Comparison of ENCODE assay signal across 18 cellular contexts in the genomic region with DNA sequence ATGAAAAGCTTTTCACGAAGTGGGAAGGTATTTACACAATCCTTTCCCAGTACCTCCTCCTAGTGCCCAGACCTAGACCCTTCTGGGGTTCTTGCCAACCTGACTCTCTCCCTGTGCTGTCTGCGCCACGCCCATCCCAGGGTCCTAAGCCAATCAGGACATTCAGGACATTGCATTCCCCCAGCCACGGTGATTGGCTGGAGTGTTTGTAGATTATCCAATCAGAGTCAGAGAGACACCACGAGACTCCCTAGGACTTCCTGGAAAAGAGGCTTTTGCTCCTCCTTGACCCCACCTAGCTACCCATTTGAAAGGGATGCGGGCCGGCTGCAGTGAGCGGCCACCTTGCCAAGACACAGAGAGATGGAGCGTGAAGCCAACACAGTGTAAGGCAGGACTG. TPM values are rescaled to one million over a fixed set of nuclear protein-coding genes. Genes with fewer than 3 reads are reported as not detected.
A peak's percentile ranks its signal among the peaks of the same experiment; 100 is the strongest.
DNase-seq lines count a peak whose midpoint lies in the region; ATAC-seq, FAIRE-seq and TF ChIP-seq lines count a peak whose summit lies in the region.
"Had no signal": no experiment of that assay in that cellular context is flagged by ENCODE, and none has a peak within 500 bp of the region (broad histone marks: within the 10 kb centered on the region; RNA-seq: fewer than 3 reads in every experiment).

No MANE protein-coding gene starts in this region.

- POLR2A ChIA-PET in HepG2 (lab: Yijun Ruan, JAX): no interaction called here

- H3K9me3 ChIP-seq in DND-41 (ENCODE audit: insufficient read depth, low read length, severe bottlenecking) (no peaks in the 10 kb centered on the region), H9 (ENCODE audit: control insufficient read depth, low read depth, low read length) (no peaks in the 10 kb centered on the region), HepG2 (ENCODE audit: low read length) (no peaks in the 10 kb centered on the region)
- H3K9me3 ChIP-seq: lower lobe of right lung had no signal

- H3K4me1 Mint-ChIP-seq in H9: no peaks in the 10 kb centered on the region
- H3K4me1 Mint-ChIP-seq: CD4-positive, alpha-beta memory T cell had no signal

- WGBS in H9 (ENCODE audit: extremely low coverage, insufficient read length, low lambda C conversion rate): no CpG with 5 or more reads among the region's 9 CpGs
- WGBS in HepG2 (ENCODE audit: low lambda C conversion rate): 23% methylated on average over 9 of the region's 9 CpGs

- TF ChIP-seq EP300 in HepG2 (IDR thresholded peaks at IDR 0.05; ENCODE audit: low read depth in 2 of 2, low read length in 2 of 2) (no peak), HepG2 (CRISPR knock-in tag; IDR thresholded peaks at IDR 0.05; ENCODE audit: borderline replicate concordance) (no peak)

- H3K36me3 ChIP-seq in DND-41 (ENCODE audit: insufficient read depth, low read length) (no peaks in the 10 kb centered on the region), HepG2 (replicated peaks in 1 of 2; ENCODE audit: control insufficient read depth in 1 of 2, insufficient read depth in 2 of 2, low read length in 2 of 2) (no peaks in the 10 kb centered on the region)
- H3K36me3 ChIP-seq: lower lobe of right lung had no signal

- H4K8ac ChIP-seq in H9 (replicated peaks; ENCODE audit: insufficient read length, low read depth, low read length): no peak overlapping the region

- peaks cover 1% of the 10 kb centered on the region for H3K27me3 ChIP-seq in DND-41 (ENCODE audit: insufficient read depth, low read length, poor library complexity)
- no peaks in the 10 kb centered on the region for H3K27me3 ChIP-seq in H9 (ENCODE audit: insufficient read depth, low read length)
- H3K27me3 ChIP-seq in HepG2 (ENCODE audit: control insufficient read depth in 1 of 2, insufficient read depth in 2 of 2, low read length in 2 of 2): peaks cover 0 to 8% of the 10 kb centered on the region in 2 experiments; a peak in 2 of 5 replicates

- H3K27ac ChIP-seq in DND-41 (ENCODE audit: low read length): no peak overlapping the region
- H3K27ac ChIP-seq in H9 (ENCODE audit: insufficient read length, low read depth, low read length): no peak overlapping the region
- no peak overlapping the region for H3K27ac ChIP-seq in HepG2 (ENCODE audit: extremely low read length, insufficient read depth, low read length)
- H3K27ac ChIP-seq: lower lobe of right lung had no signal

- no peaks in the 10 kb centered on the region for H3K23me2 ChIP-seq in H9 (ENCODE audit: insufficient read length, low read depth, low read length, poor library complexity, severe bottlenecking)

- no peaks in the 10 kb centered on the region for H3K79me2 ChIP-seq in DND-41 (ENCODE audit: insufficient read depth, low read length)
- H3K79me2 ChIP-seq in H9 (ENCODE audit: insufficient read depth, low read length): no peaks in the 10 kb centered on the region
- no peaks in the 10 kb centered on the region for H3K79me2 ChIP-seq in HepG2 (ENCODE audit: insufficient read depth, low read length)

- H3K27me3 Mint-ChIP-seq in H9 (ENCODE audit: low read depth): peaks cover 4% of the 10 kb centered on the region

- no peak overlapping the region for H2BK15ac ChIP-seq in H9 (ENCODE audit: low read depth, low read length)

- H3K18ac ChIP-seq in H9 (ENCODE audit: insufficient read length, low read depth, low read length): no peak overlapping the region

- H3K4me2 ChIP-seq in DND-41 (ENCODE audit: insufficient read depth, low read length): no peak overlapping the region
- no peak overlapping the region for H3K4me2 ChIP-seq in H9 (ENCODE audit: insufficient read depth, insufficient read length, low read length)
- H3K4me2 ChIP-seq in HepG2 (ENCODE audit: low read depth, low read length): no peak overlapping the region

- no peak overlapping the region for H2BK20ac ChIP-seq in H9 (ENCODE audit: low read depth, low read length, poor library complexity, severe bottlenecking)

- in situ Hi-C loops in HepG2 (cut with HindIII; ENCODE audit: extremely low pct_ligation_motif_present, low pct_unique_long_range_greater_than_20kb): no loop called here

- no peaks in the 10 kb centered on the region for H3K79me1 ChIP-seq in H9 (ENCODE audit: insufficient read depth, low read depth, low read length, poor library complexity, severe bottlenecking)

- H4K91ac ChIP-seq in H9 (ENCODE audit: insufficient read length, low read depth, low read length): no peak overlapping the region

- no peak overlapping the region for H2BK120ac ChIP-seq in H9 (ENCODE audit: low read depth, low read length, poor library complexity, severe bottlenecking)

- no peak overlapping the region for H3K14ac ChIP-seq in H9 (ENCODE audit: insufficient read depth, low read length)

- peak; percentile 11 for DNase-seq in DND-41
- peak; percentile 65 for DNase-seq in H9
- peak; percentile 14 for DNase-seq in RKO (ENCODE audit: low spot score)
- DNase-seq in HepG2 (ENCODE audit: low spot score): peak; percentile 3
- DNase-seq in activated naive CD4-positive, alpha-beta T cell treated with anti-CD3 and anti-CD28 coated beads, Interleukin-2, amount 50 U/mL, for 16 hours: no peak
- DNase-seq: activated CD4-positive, alpha-beta T cell treated with anti-CD3 and anti-CD28 coated beads for 1 hour; caudate nucleus; CD4-positive, alpha-beta memory T cell; lower lobe of right lung; naive thymus-derived CD8-positive, alpha-beta T cell; NCI-H187; NCI-H526; Right ventricle myocardium superior had no signal

- H3K4me3 Mint-ChIP-seq in H9: no peak overlapping the region
- H3K4me3 Mint-ChIP-seq: CD4-positive, alpha-beta memory T cell; naive thymus-derived CD8-positive, alpha-beta T cell had no signal

- intact Hi-C loops in HepG2 (cut with micrococcal nuclease; ENCODE audit: unreplicated experiment): no loop called here

- no peaks in the 10 kb centered on the region; a peak in 1 of 7 replicates for H3K36me3 Mint-ChIP-seq in H9 (ENCODE audit: insufficient read depth in 1 of 3, low read depth in 3 of 3)
- H3K36me3 Mint-ChIP-seq: activated naive CD4-positive, alpha-beta T cell treated with anti-CD3 and anti-CD28 coated beads, Interleukin-2, amount 50 U/mL, for 72 hours; CD4-positive, alpha-beta memory T cell; naive thymus-derived CD8-positive, alpha-beta T cell had no signal

- ATAC-seq in DND-41 (ENCODE audit: insufficient read depth, low read depth) (peak; percentile 56; the same call in 1 of the 3 replicates), HepG2 (no peak), HG02610 (IDR thresholded peaks at IDR 0.05; ENCODE audit: unreplicated experiment) (no peak), GM18498 (IDR thresholded peaks at IDR 0.05; ENCODE audit: unreplicated experiment) (no peak)
- ATAC-seq: activated naive CD4-positive, alpha-beta T cell treated with anti-CD3 and anti-CD28 coated beads, Interleukin-2, amount 50 U/mL, for 72 hours; lower lobe of right lung; naive thymus-derived CD8-positive, alpha-beta T cell had no signal

- TF ChIP-seq RAD21 in HepG2 (CRISPR knock-in tag; IDR thresholded peaks at IDR 0.05): no peak

- no peak for TF ChIP-seq POLR2A in HepG2 (IDR thresholded peaks at IDR 0.05; ENCODE audit: insufficient read depth in 1 of 2, low read depth in 2 of 2, low read length in 2 of 2)

- H3K27ac Mint-ChIP-seq in H9: no peak overlapping the region
- H3K27ac Mint-ChIP-seq: CD4-positive, alpha-beta memory T cell; naive thymus-derived CD8-positive, alpha-beta T cell had no signal

- no peaks in the 10 kb centered on the region; a peak in 3 of 5 replicates for H3K9me3 Mint-ChIP-seq in H9
- H3K9me3 Mint-ChIP-seq: activated naive CD4-positive, alpha-beta T cell treated with anti-CD3 and anti-CD28 coated beads, Interleukin-2, amount 50 U/mL, for 72 hours; naive thymus-derived CD8-positive, alpha-beta T cell had no signal

- no peak overlapping the region for H2BK5ac ChIP-seq in H9 (ENCODE audit: insufficient read length, low read length)

- H3K23ac ChIP-seq in H9 (ENCODE audit: insufficient read length, low read depth, low read length): no peak overlapping the region

- H3T11ph ChIP-seq in H9 (ENCODE audit: low read length): no peak overlapping the region

- no peak overlapping the region for H3K9ac ChIP-seq in DND-41 (ENCODE audit: low read depth, low read length)
- H3K9ac ChIP-seq in H9 (ENCODE audit: extremely low read depth, insufficient read length, low read length): no peak overlapping the region
- H3K9ac ChIP-seq in HepG2 (ENCODE audit: insufficient read depth, low read depth, low read length): no peak overlapping the region

- TF ChIP-seq CTCF in DND-41 (IDR thresholded peaks at IDR 0.05; ENCODE audit: borderline replicate concordance, extremely low read depth, low read length, poor library complexity, severe bottlenecking): no peak
- TF ChIP-seq CTCF in H9 (conservative IDR thresholded peaks at IDR 0.05): no peak
- TF ChIP-seq CTCF in HepG2 (CRISPR knock-in tag; IDR thresholded peaks at IDR 0.05): no peak

- H3K4me1 ChIP-seq in DND-41 (ENCODE audit: insufficient read depth, low read length): no peaks in the 10 kb centered on the region
- no peaks in the 10 kb centered on the region for H3K4me1 ChIP-seq in H9 (ENCODE audit: insufficient read depth, low read length)
- H3K4me1 ChIP-seq in HepG2 (ENCODE audit: insufficient read depth, low read length): no peaks in the 10 kb centered on the region
- H3K4me1 ChIP-seq: lower lobe of right lung had no signal

- no peak overlapping the region for H3K56ac ChIP-seq in H9 (ENCODE audit: insufficient read length, low read depth, low read length)

- H4K20me1 ChIP-seq in DND-41 (ENCODE audit: insufficient read depth, low read length) (no peaks in the 10 kb centered on the region), H9 (ENCODE audit: control insufficient read depth, insufficient read depth, insufficient read length) (no peaks in the 10 kb centered on the region), HepG2 (ENCODE audit: insufficient read depth, low read length) (no peaks in the 10 kb centered on the region)

- CTCF ChIA-PET in HepG2 (lab: Yijun Ruan, JAX; ENCODE audit: low intra/inter-chr PET ratio, low total read pairs): no interaction called here

- H2AFZ ChIP-seq in DND-41 (ENCODE audit: low read depth, low read length) (no peak overlapping the region), H9 (ENCODE audit: low read length) (no peak overlapping the region), HepG2 (ENCODE audit: low read length) (no peak overlapping the region)

- H2BK12ac ChIP-seq in H9 (ENCODE audit: insufficient read length, low read depth, low read length): no peak overlapping the region

- H3K4me3 ChIP-seq in DND-41 (ENCODE audit: low read depth in 1 of 2, low read length in 2 of 2): no peak overlapping the region
- H3K4me3 ChIP-seq in HepG2 (replicated peaks in 1 of 3; ENCODE audit: insufficient read depth in 1 of 3, low read depth in 2 of 3, low read length in 3 of 3): no peak overlapping the region
- H3K4me3 ChIP-seq: lower lobe of right lung had no signal

- no peak overlapping the region for H4K5ac ChIP-seq in H9 (ENCODE audit: insufficient read length, low read depth, low read length)

- H2AK5ac ChIP-seq in H9 (ENCODE audit: insufficient read length, low read length): no peak overlapping the region

- H3K4ac ChIP-seq in H9 (ENCODE audit: low read depth, low read length): no peak overlapping the region

- no TSS peak for BruUV-seq in HepG2 (replicated peaks; lab: Mats Ljungman, UMichigan)

- FAIRE-seq in HepG2 (lab: Jason Lieb, UNC): no peak

RNA-seq across cellular contexts. Expression of a gene that starts 3.5 kb away (rescaled TPM):
- total RNA-seq in H9 (2021) (not detected in 2 replicates), HepG2 (2016; rRNA removed; fragmentation: Illumina TruSeq; extraction: Trizol) (not detected in 2 replicates)
- not detected in 2 replicates for total RNA-seq in HepG2 (2016; cell fraction: cytosol; rRNA removed; fragmentation: Illumina TruSeq; extraction: Trizol; ENCODE audit: low read depth)
- total RNA-seq in HepG2 (2016; cell fraction: insoluble cytoplasmic fraction; rRNA removed; fragmentation: Illumina TruSeq; extraction: Trizol): not detected in 2 replicates
- not detected in 2 replicates for total RNA-seq in HepG2 (2016; cell fraction: membrane; rRNA removed; fragmentation: Illumina TruSeq; extraction: Trizol)
- total RNA-seq in HepG2 (2016; cell fraction: nucleus; rRNA removed; fragmentation: Illumina TruSeq; extraction: Trizol): not detected in 2 replicates
- polyA plus RNA-seq in HepG2 (2011; rRNA removed): not detected in 2 replicates
- not detected in 2 replicates for polyA plus RNA-seq in HepG2 (2011; cell fraction: cytosol; rRNA removed)
- polyA plus RNA-seq in HepG2 (2011; cell fraction: nucleus; rRNA removed): not detected in 2 replicates
- polyA plus RNA-seq in HepG2 (2012): not detected in 2 replicates
- not detected in 2 replicates for polyA plus RNA-seq in HepG2 (2016; cell fraction: cytosol; fragmentation: Illumina TruSeq; extraction: Trizol; ENCODE audit: low read depth)
- polyA plus RNA-seq in HepG2 (2016; cell fraction: insoluble cytoplasmic fraction; fragmentation: Illumina TruSeq; extraction: Trizol; ENCODE audit: low read depth): not detected in 2 replicates
- polyA plus RNA-seq in HepG2 (2016; cell fraction: membrane; fragmentation: Illumina TruSeq; extraction: Trizol; ENCODE audit: low read depth): not detected in 2 replicates
- not detected in 2 replicates for polyA plus RNA-seq in HepG2 (2016; cell fraction: nucleus; fragmentation: Illumina TruSeq; extraction: Trizol; ENCODE audit: insufficient read depth, low read depth)
- polyA minus RNA-seq in HepG2 (2011; rRNA and poly(A)+ RNA removed; ENCODE audit: low replicate concordance): not detected in 2 replicates
- polyA minus RNA-seq in HepG2 (2011; cell fraction: cytosol; rRNA and poly(A)+ RNA removed): not detected in 2 replicates
- polyA minus RNA-seq in HepG2 (2011; cell fraction: nucleus; rRNA and poly(A)+ RNA removed): not detected in 2 replicates
- total RNA-seq: activated naive CD4-positive, alpha-beta T cell treated with anti-CD3 and anti-CD28 coated beads, Interleukin-2, amount 50 U/mL, for 72 hours; CD4-positive, alpha-beta memory T cell; lower lobe of right lung; naive thymus-derived CD8-positive, alpha-beta T cell; renal cortical epithelial cell; Right ventricle myocardium superior; T-helper 2 cell treated with Interferon-gamma antibody and Interleukin-4, amounts not matched to agents 100 ng/mL and 5 ng/mL, for 36 hours had no signal
- polyA plus RNA-seq: CD4-positive, alpha-beta memory T cell; naive thymus-derived CD8-positive, alpha-beta T cell had no signal

RNA-seq across cellular contexts. Expression of a gene that starts 18.7 kb away (rescaled TPM):
- total RNA-seq in H9 (2021): 0.20 TPM in 1 of 2 replicates, not detected in the other
- total RNA-seq in HepG2 (2016; rRNA removed; fragmentation: Illumina TruSeq; extraction: Trizol): not detected in 2 replicates
- not detected in 2 replicates for total RNA-seq in HepG2 (2016; cell fraction: cytosol; rRNA removed; fragmentation: Illumina TruSeq; extraction: Trizol; ENCODE audit: low read depth)
- 0.13 TPM in 1 of 2 replicates, not detected in the other for total RNA-seq in HepG2 (2016; cell fraction: insoluble cytoplasmic fraction; rRNA removed; fragmentation: Illumina TruSeq; extraction: Trizol)
- 0.07 TPM in 1 of 2 replicates, not detected in the other for total RNA-seq in HepG2 (2016; cell fraction: membrane; rRNA removed; fragmentation: Illumina TruSeq; extraction: Trizol)
- 0.19 TPM in 1 of 2 replicates, not detected in the other for total RNA-seq in HepG2 (2016; cell fraction: nucleus; rRNA removed; fragmentation: Illumina TruSeq; extraction: Trizol)
- polyA plus RNA-seq in HepG2 (2011; rRNA removed): 0.03 TPM in 1 of 2 replicates, not detected in the other
- polyA plus RNA-seq in HepG2 (2011; cell fraction: cytosol; rRNA removed): not detected in 2 replicates
- not detected in 2 replicates for polyA plus RNA-seq in HepG2 (2011; cell fraction: nucleus; rRNA removed)
- not detected in 2 replicates for polyA plus RNA-seq in HepG2 (2012)
- not detected in 2 replicates for polyA plus RNA-seq in HepG2 (2016; cell fraction: cytosol; fragmentation: Illumina TruSeq; extraction: Trizol; ENCODE audit: low read depth)
- polyA plus RNA-seq in HepG2 (2016; cell fraction: insoluble cytoplasmic fraction; fragmentation: Illumina TruSeq; extraction: Trizol; ENCODE audit: low read depth): not detected in 2 replicates
- not detected in 2 replicates for polyA plus RNA-seq in HepG2 (2016; cell fraction: membrane; fragmentation: Illumina TruSeq; extraction: Trizol; ENCODE audit: low read depth)
- polyA plus RNA-seq in HepG2 (2016; cell fraction: nucleus; fragmentation: Illumina TruSeq; extraction: Trizol; ENCODE audit: insufficient read depth, low read depth): 0.18 and 0.19 TPM in 2 replicates
- polyA minus RNA-seq in HepG2 (2011; rRNA and poly(A)+ RNA removed; ENCODE audit: low replicate concordance): not detected in 2 replicates
- not detected in 2 replicates for polyA minus RNA-seq in HepG2 (2011; cell fraction: cytosol; rRNA and poly(A)+ RNA removed)
- not detected in 2 replicates for polyA minus RNA-seq in HepG2 (2011; cell fraction: nucleus; rRNA and poly(A)+ RNA removed)
- total RNA-seq: renal cortical epithelial cell; T-helper 2 cell treated with Interferon-gamma antibody and Interleukin-4, amounts not matched to agents 100 ng/mL and 5 ng/mL, for 36 hours had no signal

RNA-seq across cellular contexts. Expression of a gene that starts 29.5 kb away (rescaled TPM):
- not detected in 2 replicates for total RNA-seq in H9 (2021)
- not detected in 2 replicates for total RNA-seq in HepG2 (2016; rRNA removed; fragmentation: Illumina TruSeq; extraction: Trizol)
- total RNA-seq in HepG2 (2016; cell fraction: cytosol; rRNA removed; fragmentation: Illumina TruSeq; extraction: Trizol; ENCODE audit: low read depth): not detected in 2 replicates
- not detected in 2 replicates for total RNA-seq in HepG2 (2016; cell fraction: insoluble cytoplasmic fraction; rRNA removed; fragmentation: Illumina TruSeq; extraction: Trizol)
- total RNA-seq in HepG2 (2016; cell fraction: membrane; rRNA removed; fragmentation: Illumina TruSeq; extraction: Trizol): not detected in 2 replicates
- total RNA-seq in HepG2 (2016; cell fraction: nucleus; rRNA removed; fragmentation: Illumina TruSeq; extraction: Trizol): not detected in 2 replicates
- not detected in 2 replicates for polyA plus RNA-seq in HepG2 (2011; rRNA removed)
- polyA plus RNA-seq in HepG2 (2011; cell fraction: cytosol; rRNA removed): not detected in 2 replicates
- polyA plus RNA-seq in HepG2 (2011; cell fraction: nucleus; rRNA removed): not detected in 2 replicates
- polyA plus RNA-seq in HepG2 (2012): not detected in 2 replicates
- polyA plus RNA-seq in HepG2 (2016; cell fraction: cytosol; fragmentation: Illumina TruSeq; extraction: Trizol; ENCODE audit: low read depth): not detected in 2 replicates
- not detected in 2 replicates for polyA plus RNA-seq in HepG2 (2016; cell fraction: insoluble cytoplasmic fraction; fragmentation: Illumina TruSeq; extraction: Trizol; ENCODE audit: low read depth)
- polyA plus RNA-seq in HepG2 (2016; cell fraction: membrane; fragmentation: Illumina TruSeq; extraction: Trizol; ENCODE audit: low read depth): not detected in 2 replicates
- polyA plus RNA-seq in HepG2 (2016; cell fraction: nucleus; fragmentation: Illumina TruSeq; extraction: Trizol; ENCODE audit: insufficient read depth, low read depth): not detected in 2 replicates
- polyA minus RNA-seq in HepG2 (2011; rRNA and poly(A)+ RNA removed; ENCODE audit: low replicate concordance): 0.07 TPM in 1 of 2 replicates, not detected in the other
- not detected in 2 replicates for polyA minus RNA-seq in HepG2 (2011; cell fraction: cytosol; rRNA and poly(A)+ RNA removed)
- polyA minus RNA-seq in HepG2 (2011; cell fraction: nucleus; rRNA and poly(A)+ RNA removed): not detected in 2 replicates
- total RNA-seq: activated naive CD4-positive, alpha-beta T cell treated with anti-CD3 and anti-CD28 coated beads, Interleukin-2, amount 50 U/mL, for 72 hours; CD4-positive, alpha-beta memory T cell; lower lobe of right lung; naive thymus-derived CD8-positive, alpha-beta T cell; renal cortical epithelial cell; Right ventricle myocardium superior; T-helper 2 cell treated with Interferon-gamma antibody and Interleukin-4, amounts not matched to agents 100 ng/mL and 5 ng/mL, for 36 hours had no signal
- polyA plus RNA-seq: CD4-positive, alpha-beta memory T cell; naive thymus-derived CD8-positive, alpha-beta T cell had no signal
